Comparison of ENCODE assay signal across 12 cellular contexts in genomic region chr3:40613306-40613705, GRCh38.
A peak's percentile ranks its signal among the peaks of the same experiment; 100 is the strongest.
DNase-seq lines count a peak whose midpoint lies in the region; ATAC-seq and TF ChIP-seq lines count a peak whose summit lies in the region.
"Had no signal": no experiment of that assay in that cellular context is flagged by ENCODE, and none has a peak within 500 bp of the region (broad histone marks: within the 10 kb centered on the region; RNA-seq: fewer than 3 reads in every experiment).

No MANE protein-coding gene starts in this region.

- H3K4me1 Mint-ChIP-seq in neural progenitor cell: peaks cover 46% of the 10 kb centered on the region
- H3K4me1 Mint-ChIP-seq in natural killer cell treated with Interleukin-12 subunit alpha and Interleukin-12 subunit beta and Interleukin-15 and Interleukin-18, amount 100 ng/mL, for 72 hours (ENCODE audit: low read depth in 2 of 2): peaks cover 0 to 4% of the 10 kb centered on the region in 2 donors

- H4K20me1 ChIP-seq in neural progenitor cell (ENCODE audit: low read depth): no peaks in the 10 kb centered on the region

- no peak for ATAC-seq in natural killer cell treated with Interleukin-12 subunit alpha and Interleukin-12 subunit beta and Interleukin-15 and Interleukin-18, amount 100 ng/mL, for 72 hours

- WGBS in esophagus muscularis mucosa: 94% methylated on average over 5 of the region's 5 CpGs

- H3K4me3 Mint-ChIP-seq in neural progenitor cell: no peak overlapping the region
- no peak overlapping the region for H3K4me3 Mint-ChIP-seq in natural killer cell treated with Interleukin-12 subunit alpha and Interleukin-12 subunit beta and Interleukin-15 and Interleukin-18, amount 100 ng/mL, for 72 hours
- H3K4me3 Mint-ChIP-seq: CD4-positive, alpha-beta T cell had no signal

- peaks cover 17% of the 10 kb centered on the region for H3F3A ChIP-seq in neural progenitor cell (ENCODE audit: low read depth)

- peaks cover 0 to 6% (median 3%) of the 10 kb centered on the region in 4 donors for H3K27me3 ChIP-seq in esophagus muscularis mucosa
- no peaks in the 10 kb centered on the region for H3K27me3 ChIP-seq in neural progenitor cell

- no peak for TF ChIP-seq EP300 in esophagus muscularis mucosa (IDR thresholded peaks at IDR 0.05)

- in situ Hi-C loops in G401 (cut with HindIII; ENCODE audit: low sequenced_read_pairs): no loop called here

- no peaks in the 10 kb centered on the region for H3K9me3 ChIP-seq in esophagus muscularis mucosa
- H3K9me3 ChIP-seq in neural progenitor cell (ENCODE audit: low read depth): no peaks in the 10 kb centered on the region
- H3K9me3 ChIP-seq: Caco-2, HAP-1 had no signal

- H3K27ac ChIP-seq in esophagus muscularis mucosa (replicated peaks in 1 of 4) (no peak overlapping the region), neural progenitor cell (peak overlapping the region; percentile 61)
- H3K27ac ChIP-seq: C4-2B had no signal

- H3K4me1 ChIP-seq in esophagus muscularis mucosa (peaks cover 6 to 15% (median 8%) of the 10 kb centered on the region in 4 donors), neural progenitor cell (peaks cover 54% of the 10 kb centered on the region)
- H3K4me1 ChIP-seq: Caco-2 had no signal

- no peaks in the 10 kb centered on the region for H3K36me3 ChIP-seq in esophagus muscularis mucosa
- H3K36me3 ChIP-seq in neural progenitor cell: no peaks in the 10 kb centered on the region
- H3K36me3 ChIP-seq: HAP-1 had no signal

- intact Hi-C loops in esophagus muscularis mucosa (cut with DNase I): no loop called here

- H3K9ac ChIP-seq in neural progenitor cell: no peak overlapping the region

- no peak overlapping the region for H3K27ac Mint-ChIP-seq in neural progenitor cell
- no peak overlapping the region for H3K27ac Mint-ChIP-seq in natural killer cell treated with Interleukin-12 subunit alpha and Interleukin-12 subunit beta and Interleukin-15 and Interleukin-18, amount 100 ng/mL, for 72 hours
- H3K27ac Mint-ChIP-seq: B cell; CD4-positive, alpha-beta T cell had no signal

- H3K79me2 ChIP-seq in neural progenitor cell (ENCODE audit: low read depth): no peaks in the 10 kb centered on the region

- no peaks in the 10 kb centered on the region for H3K9me3 Mint-ChIP-seq in neural progenitor cell
- H3K9me3 Mint-ChIP-seq in natural killer cell treated with Interleukin-12 subunit alpha and Interleukin-12 subunit beta and Interleukin-15 and Interleukin-18, amount 100 ng/mL, for 72 hours: no peaks in the 10 kb centered on the region
- H3K9me3 Mint-ChIP-seq: CD4-positive, alpha-beta T cell had no signal

- peaks cover 6% of the 10 kb centered on the region for H3K27me3 Mint-ChIP-seq in neural progenitor cell (ENCODE audit: insufficient read depth, low read depth)
- H3K27me3 Mint-ChIP-seq in natural killer cell treated with Interleukin-12 subunit alpha and Interleukin-12 subunit beta and Interleukin-15 and Interleukin-18, amount 100 ng/mL, for 72 hours: peaks cover 38 to 41% of the 10 kb centered on the region in 2 donors

- peak; percentile 11 for DNase-seq in G401 (ENCODE audit: low spot score)
- peak; percentile 78 for DNase-seq in esophagus muscularis mucosa (ENCODE audit: extremely low spot score)
- DNase-seq in neural progenitor cell (ENCODE audit: low spot score): no peak
- DNase-seq in RKO (ENCODE audit: low spot score): no peak
- DNase-seq in OCI-M1 (lab: John Stamatoyannopoulos, UW): no peak
- no peak for DNase-seq in natural killer cell treated with Interleukin-12 subunit alpha and Interleukin-12 subunit beta and Interleukin-15 and Interleukin-18, amount 100 ng/mL, for 72 hours (ENCODE audit: low spot score)
- DNase-seq: Caco-2; CD4-positive, alpha-beta T cell; GDM1 had no signal

- H3K36me3 Mint-ChIP-seq in neural progenitor cell: no peaks in the 10 kb centered on the region
- no peaks in the 10 kb centered on the region for H3K36me3 Mint-ChIP-seq in natural killer cell treated with Interleukin-12 subunit alpha and Interleukin-12 subunit beta and Interleukin-15 and Interleukin-18, amount 100 ng/mL, for 72 hours

- peak overlapping the region; percentile 63 for H3K4me2 ChIP-seq in neural progenitor cell

- H3K4me3 ChIP-seq in esophagus muscularis mucosa (no peak overlapping the region), neural progenitor cell (no peak overlapping the region)
- H3K4me3 ChIP-seq: HAP-1 had no signal

- H2AFZ ChIP-seq in neural progenitor cell (replicated peaks): peak overlapping the region; percentile 76

- TF ChIP-seq CTCF in esophagus muscularis mucosa (IDR thresholded peaks at IDR 0.05) (no peak), neural progenitor cell (IDR thresholded peaks at IDR 0.05) (no peak)

- no peak for TF ChIP-seq POLR2A in esophagus muscularis mucosa (IDR thresholded peaks at IDR 0.05; ENCODE audit: low read depth)

Comparison
In these comparisons a context has a peak if more than half of its experiments do, and no peak if none do; other contexts are left out.
1. DNase-seq: peak in G401 (single experiment) and esophagus muscularis mucosa (single experiment); none in neural progenitor cell (single experiment), RKO (single experiment), OCI-M1 (single experiment) and natural killer cell treated with Interleukin-12 subunit alpha and Interleukin-12 subunit beta and Interleukin-15 and Interleukin-18, amount 100 ng/mL, for 72 hours (single experiment).